Comparison of ENCODE assay signal across 8 cellular contexts in genomic region chr17:75633484-75634375, GRCh38. TPM values are rescaled to one million over a fixed set of nuclear protein-coding genes. Genes with fewer than 3 reads are reported as not detected.
DNase-seq lines count a peak whose midpoint lies in the region; ATAC-seq and TF ChIP-seq lines count a peak whose summit lies in the region.

No MANE protein-coding gene starts in this region.

- H4K20me1 ChIP-seq in SU-DHL-6 (ENCODE audit: low read depth, low read length) = no peaks in the 10 kb centered on the region

- intact Hi-C loops in right cardiac atrium (cut with DNase I) = loop anchor here in 2 of 4 donors (5.0 kb wide), 2 partner anchors 114 to 119 kb away; no protein-coding TSS in a partner anchor

- H3K4me1 ChIP-seq in right cardiac atrium (ENCODE audit: control insufficient read depth, insufficient read depth, low read length) = peaks cover 9% of the 10 kb centered on the region
- peaks cover 14% of the 10 kb centered on the region for H3K4me1 ChIP-seq in rectal smooth muscle tissue (ENCODE audit: control insufficient read depth, insufficient read depth, low read length)

- no peak overlapping the region for H2AFZ ChIP-seq in SU-DHL-6 (ENCODE audit: low read depth, low read length, severe bottlenecking)

- no peaks in the 10 kb centered on the region for H3K9me3 ChIP-seq in SU-DHL-6 (ENCODE audit: insufficient read depth, low read length)
- no peaks in the 10 kb centered on the region for H3K9me3 ChIP-seq in right cardiac atrium (ENCODE audit: control insufficient read depth, low read length)

- no peaks in the 10 kb centered on the region for H3K9me2 ChIP-seq in SU-DHL-6 (replicated peaks; ENCODE audit: insufficient read depth, low read length)

- H3K4me3 ChIP-seq in SU-DHL-6 (ENCODE audit: insufficient read depth, low read length, poor library complexity, severe bottlenecking) (no peak overlapping the region), astrocyte of the spinal cord (ENCODE audit: low read depth, low read length) (no peak overlapping the region), right cardiac atrium (ENCODE audit: low read length) (no peak overlapping the region), rectal smooth muscle tissue (ENCODE audit: low read length) (peak overlapping the region; percentile 48)

- H3K9ac ChIP-seq in SU-DHL-6 (ENCODE audit: low read length) (0 out of 2 replicates have a peak overlapping the region, but pooled peaks have one; percentile 4), rectal smooth muscle tissue (ENCODE audit: low read length) (peak overlapping the region; percentile 34)

- DNase-seq in GF-D8 (lab: John Stamatoyannopoulos, UW) = peak; percentile 72
- peak; percentile 84 for DNase-seq in NCI-H1105 treated with DMSO at 0.1 percent for 48 hours (lab: John Stamatoyannopoulos, UW)
- peak; percentile 92 for DNase-seq in astrocyte of the spinal cord (ENCODE audit: low read depth, low spot score)
- DNase-seq in right cardiac atrium = peak; percentile 90 to 96 (median 93)

- no peaks in the 10 kb centered on the region for H3K79me2 ChIP-seq in SU-DHL-6 (ENCODE audit: insufficient read depth, low read length)

- in situ Hi-C loops in astrocyte of the spinal cord (cut with HindIII; ENCODE audit: low sequenced_read_pairs) = no loop called here

- WGBS in right cardiac atrium = 9% methylated on average over 28 of the region's 28 CpGs

- no peaks in the 10 kb centered on the region for H3K27me3 ChIP-seq in SU-DHL-6 (ENCODE audit: low read length)
- H3K27me3 ChIP-seq in right cardiac atrium (ENCODE audit: control insufficient read depth, insufficient read depth) = no peaks in the 10 kb centered on the region
- no peaks in the 10 kb centered on the region for H3K27me3 ChIP-seq in rectal smooth muscle tissue (ENCODE audit: control insufficient read depth, insufficient read depth, low read length)

- H3F3A ChIP-seq in SU-DHL-6 (ENCODE audit: insufficient read depth) = no peaks in the 10 kb centered on the region

- H3K27ac ChIP-seq in SU-DHL-6 (ENCODE audit: low read depth, low read length) = no peak overlapping the region
- peak overlapping the region; percentile 78 for H3K27ac ChIP-seq in right cardiac atrium (ENCODE audit: low read length)
- peak overlapping the region; percentile 83 for H3K27ac ChIP-seq in rectal smooth muscle tissue (ENCODE audit: low read depth, low read length)

- ATAC-seq in right cardiac atrium (peak; percentile 63 to 67), HG02623 (IDR thresholded peaks at IDR 0.05; ENCODE audit: unreplicated experiment) (no peak), GM18907 (IDR thresholded peaks at IDR 0.05; ENCODE audit: unreplicated experiment) (no peak)

- TF ChIP-seq CTCF in SU-DHL-6 (IDR thresholded peaks at IDR 0.05; ENCODE audit: insufficient read depth, low read length, poor library complexity, severe bottlenecking) = peak; percentile 42
- peak; percentile 79 for TF ChIP-seq CTCF in astrocyte of the spinal cord (IDR thresholded peaks at IDR 0.05; ENCODE audit: low read depth, low read length)

- no peaks in the 10 kb centered on the region for H3K36me3 ChIP-seq in SU-DHL-6 (ENCODE audit: low read length)
- peaks cover 4% of the 10 kb centered on the region for H3K36me3 ChIP-seq in rectal smooth muscle tissue (ENCODE audit: control insufficient read depth, insufficient read depth, low read length)

- H3K4me2 ChIP-seq in SU-DHL-6 (ENCODE audit: low read depth, low read length, poor library complexity, severe bottlenecking) = no peak overlapping the region

RNA-seq across cellular contexts. Expression of gene SMIM5, which starts 0.5 kb away (rescaled TPM):
- 10 to 100 TPM in 2 of 4 donors, 1 to 10 TPM in 2; 6.9 to 12.2 (median 9.6) TPM for total RNA-seq in right cardiac atrium
- polyA plus RNA-seq in right cardiac atrium = 13.5 TPM

RNA-seq across cellular contexts. Expression of gene RECQL5, which starts 33.2 kb away (rescaled TPM):
- 10 to 100 TPM in 3 of 4 donors, 1 to 10 TPM in 1; 7.9 to 19.9 (median 14.8) TPM for total RNA-seq in right cardiac atrium
- polyA plus RNA-seq in right cardiac atrium = 13.5 TPM

RNA-seq across cellular contexts. Expression of gene SAP30BP, which starts 33.4 kb away (rescaled TPM):
- 10 to 100 TPM; 51.0 to 66.5 (median 56.3) TPM for total RNA-seq in right cardiac atrium
- 58.5 TPM for polyA plus RNA-seq in right cardiac atrium

RNA-seq across cellular contexts. Expression of gene MYO15B, which starts 46.1 kb away (rescaled TPM):
- 100 to 1,000 TPM in 1 of 4 donors, 10 to 100 TPM in 3; 75.8 to 131 (median 93.4) TPM for total RNA-seq in right cardiac atrium
- polyA plus RNA-seq in right cardiac atrium = 70.9 TPM

Comparison
In these comparisons a context has a peak if more than half of its experiments do, and no peak if none do; other contexts are left out.
1. ATAC-seq: peak in right cardiac atrium (2 of 2); none in HG02623 (single experiment) and GM18907 (single experiment).
2. Peak in every context shown above with its lines, with median percentiles within 50 percentile points of each other: DNase-seq.